Comparison of ENCODE assay signal across 1 cellular context in genomic region chr1:222788328-222789156, GRCh38.
A peak's percentile ranks its signal among the peaks of the same experiment; 100 is the strongest.
TF ChIP-seq lines count a peak whose summit lies in the region.

No MANE protein-coding gene starts in this region.

TF ChIP-seq in K562, 482 proteins besides CTCF, POLR2A, EP300 and RAD21:
- TF ChIP-seq RBM25 (IDR thresholded peaks at IDR 0.05; ENCODE audit: low read depth, low read length, severe bottlenecking) (peak; percentile 86), BCOR (IDR thresholded peaks at IDR 0.05) (peak; percentile 35; the same call in 1 of the 2 replicates), CXXC5 (CRISPR knock-in tag; IDR thresholded peaks at IDR 0.05) (no peak), CCNT2 (IDR thresholded peaks at IDR 0.05; ENCODE audit: borderline replicate concordance, extremely low read depth, insufficient read length, low read depth, low read length) (no peak)
